Comparison of ENCODE assay signal across 8 cellular contexts in genomic region chr7:99392659-99393362, GRCh38. TPM values are rescaled to one million over a fixed set of nuclear protein-coding genes. Genes with fewer than 3 reads are reported as not detected.
DNase-seq lines count a peak whose midpoint lies in the region; ATAC-seq, FAIRE-seq and TF ChIP-seq lines count a peak whose summit lies in the region.

No MANE protein-coding gene starts in this region.

- intact Hi-C loops in heart right ventricle (cut with DNase I), result loop anchor here in 1 of 10 donors (1.0 kb wide), 1 partner anchor 40 kb away; no protein-coding TSS in a partner anchor
- intact Hi-C loops in prostate gland (cut with DNase I), result loop anchor here (10.0 kb wide), 1 partner anchor 68 kb away; the partner anchor contains the start of gene ARPC1A
- intact Hi-C loops in aorta (cut with DNase I), result no loop called here

- no peak for FAIRE-seq in D721Med (lab: Jason Lieb, UNC)

- no peaks in the 10 kb centered on the region for H3K27me3 ChIP-seq in RWPE2 (ENCODE audit: insufficient read depth, poor library complexity, severe bottlenecking)
- H3K27me3 ChIP-seq in heart right ventricle, result no peaks in the 10 kb centered on the region
- H3K27me3 ChIP-seq in prostate gland (replicated peaks; ENCODE audit: insufficient read depth), result no peaks in the 10 kb centered on the region
- H3K27me3 ChIP-seq in aorta (ENCODE audit: control insufficient read depth in 1 of 2, insufficient read depth in 2 of 2, low read length in 1 of 2), result no peaks in the 10 kb centered on the region

- peaks cover 52% of the 10 kb centered on the region for H3K36me3 Mint-ChIP-seq in activated naive CD4-positive, alpha-beta T cell treated with anti-CD3 and anti-CD28 coated beads, Interleukin-2, amount 10 ng/mL, durations not matched to agents 7 days and 5 days

- WGBS in heart right ventricle, 2 donors, result 2 to 4% methylated on average over 68 of the region's 68 CpGs
- WGBS in prostate gland, result 2% methylated on average over 68 of the region's 68 CpGs
- WGBS in aorta, 2 donors, result 2% methylated on average over 65 to 68 of the region's 68 CpGs

- H3K9me3 ChIP-seq in RWPE2 (ENCODE audit: severe bottlenecking) (no peaks in the 10 kb centered on the region), heart right ventricle (no peaks in the 10 kb centered on the region), prostate gland (no peaks in the 10 kb centered on the region), aorta (ENCODE audit: control insufficient read depth, low read length) (no peaks in the 10 kb centered on the region)

- peak overlapping the region; percentile 43 for H3K4me3 Mint-ChIP-seq in activated naive CD4-positive, alpha-beta T cell treated with anti-CD3 and anti-CD28 coated beads, Interleukin-2, amount 10 ng/mL, durations not matched to agents 7 days and 5 days

- H3K36me3 ChIP-seq in RWPE2 (ENCODE audit: low read depth) (peaks cover 84% of the 10 kb centered on the region), heart right ventricle (peaks cover 0 to 99% (median 36%) of the 10 kb centered on the region in 9 donors), prostate gland (peaks cover 5 to 13% of the 10 kb centered on the region in 2 donors), aorta (ENCODE audit: control insufficient read depth in 1 of 2, insufficient read depth in 2 of 2, low read length in 1 of 2) (peaks cover 0 to 7% of the 10 kb centered on the region in 2 donors)

- H3K27me3 Mint-ChIP-seq in activated naive CD4-positive, alpha-beta T cell treated with anti-CD3 and anti-CD28 coated beads, Interleukin-2, amount 10 ng/mL, durations not matched to agents 7 days and 5 days, result no peaks in the 10 kb centered on the region

- CTCF ChIA-PET in activated naive CD4-positive, alpha-beta T cell treated with anti-CD3 and anti-CD28 coated beads, Interleukin-2, amount 10 ng/mL, durations not matched to agents 7 days and 5 days (lab: Charles Lee), result interaction anchor here (1.5 to 2.3 kb wide), 2 partner anchors 14 to 28 kb away, joined by 4 to 8 read pairs; no protein-coding TSS in a partner anchor

- H3K4me1 ChIP-seq in RWPE2 (ENCODE audit: insufficient read depth, poor library complexity, severe bottlenecking) (no peaks in the 10 kb centered on the region), heart right ventricle (peaks cover 3 to 24% (median 21%) of the 10 kb centered on the region in 9 donors), prostate gland (replicated peaks) (peaks cover 5% of the 10 kb centered on the region), aorta (ENCODE audit: control insufficient read depth in 1 of 2, insufficient read depth in 2 of 2, low read length in 2 of 2) (no peaks in the 10 kb centered on the region)

- peak; percentile 42 for TF ChIP-seq POLR2A in prostate gland (IDR thresholded peaks at IDR 0.05)

- ATAC-seq in HG03103 (IDR thresholded peaks at IDR 0.05; ENCODE audit: low read depth, unreplicated experiment), result peak; percentile 60
- peak; percentile 66 for ATAC-seq in RWPE2 (ENCODE audit: low read depth)
- ATAC-seq in heart right ventricle, result peak; percentile 77 to 90 (median 86)
- ATAC-seq in aorta (ENCODE audit: low FRiP score), result peak; percentile 86

- H3K27ac Mint-ChIP-seq in activated naive CD4-positive, alpha-beta T cell treated with anti-CD3 and anti-CD28 coated beads, Interleukin-2, amount 10 ng/mL, durations not matched to agents 7 days and 5 days, result peak overlapping the region; percentile 82

- H3K4me3 ChIP-seq in RWPE2 (ENCODE audit: severe bottlenecking) (peak overlapping the region; percentile 28), heart right ventricle (peak overlapping the region; percentile 20 to 85 (median 60)), prostate gland (peak overlapping the region; percentile 42 to 47), aorta (ENCODE audit: low read length in 2 of 2) (peak overlapping the region; percentile 21 to 24)

- H3K27ac ChIP-seq in RWPE2 (ENCODE audit: poor library complexity, severe bottlenecking), result peak overlapping the region; percentile 13
- peak overlapping the region; percentile 13 to 77 (median 73) for H3K27ac ChIP-seq in heart right ventricle
- H3K27ac ChIP-seq in prostate gland, result peak overlapping the region; percentile 66 to 68
- H3K27ac ChIP-seq in aorta (ENCODE audit: low read depth in 1 of 2, low read length in 2 of 2), result no peak overlapping the region

- H3K9me3 Mint-ChIP-seq in activated naive CD4-positive, alpha-beta T cell treated with anti-CD3 and anti-CD28 coated beads, Interleukin-2, amount 10 ng/mL, durations not matched to agents 7 days and 5 days, result no peaks in the 10 kb centered on the region

- DNase-seq in D721Med (ENCODE audit: insufficient read length, low spot score) (peak; percentile 85), RWPE2 (ENCODE audit: low spot score) (no peak), heart right ventricle (peak; percentile 80), prostate gland (ENCODE audit: low spot score) (peak; percentile 69), aorta (peak; percentile 86 to 93), mesenteric fat pad (ENCODE audit: low spot score) (no peak)
- peak; percentile 90 for DNase-seq in activated naive CD4-positive, alpha-beta T cell treated with anti-CD3 and anti-CD28 coated beads, Interleukin-2, amount 10 ng/mL, durations not matched to agents 7 days and 5 days

- TF ChIP-seq CTCF in D721Med (IDR thresholded peaks at IDR 0.05; ENCODE audit: insufficient read depth, missing control alignments), result no peak
- TF ChIP-seq CTCF in RWPE2 (IDR thresholded peaks at IDR 0.05; ENCODE audit: poor library complexity, severe bottlenecking), result no peak
- TF ChIP-seq CTCF in heart right ventricle (IDR thresholded peaks at IDR 0.05), result peak in 4 of 9 donors; percentile 8 to 28 (median 16)
- TF ChIP-seq CTCF in prostate gland (IDR thresholded peaks at IDR 0.05), result no peak

- H3K4me1 Mint-ChIP-seq in activated naive CD4-positive, alpha-beta T cell treated with anti-CD3 and anti-CD28 coated beads, Interleukin-2, amount 10 ng/mL, durations not matched to agents 7 days and 5 days, result peaks cover 27% of the 10 kb centered on the region

RNA-seq across cellular contexts. Expression of gene PDAP1, which starts 15.6 kb away (rescaled TPM):
- total RNA-seq in heart right ventricle (100 to 1,000 TPM in 3 of 10 donors, 10 to 100 TPM in 7; 89.7 to 130 (median 97.6) TPM), prostate gland (100 to 1,000 TPM in 1 of 2 donors, 10 to 100 TPM in 1; 98.6 to 103 TPM), aorta (10 to 100 TPM; 74.8 to 94.9 TPM), mesenteric fat pad (88.8 TPM)
- polyA plus RNA-seq in heart right ventricle (100 to 1,000 TPM in 1 of 2 donors, 10 to 100 TPM in 1; 71.4 to 312 TPM), aorta (100 to 1,000 TPM; 174 to 223 TPM)

RNA-seq across cellular contexts. Expression of gene BUD31, which starts 16.0 kb away (rescaled TPM):
- total RNA-seq in heart right ventricle, result 10 to 100 TPM; 28.3 to 59.7 (median 40.9) TPM
- polyA plus RNA-seq in heart right ventricle, result 100 to 1,000 TPM in 1 of 2 donors, 10 to 100 TPM in 1; 81.7 to 116 TPM
- 10 to 100 TPM; 73.8 to 78.3 TPM for total RNA-seq in prostate gland
- total RNA-seq in aorta, result 10 to 100 TPM; 53.5 to 57.0 TPM
- polyA plus RNA-seq in aorta, result 100 to 1,000 TPM in 1 of 2 donors, 10 to 100 TPM in 1; 89.1 to 135 TPM
- total RNA-seq in mesenteric fat pad, result 68.2 TPM

RNA-seq across cellular contexts. Expression of gene ARPC1B, which starts 18.3 kb away (rescaled TPM):
- total RNA-seq in heart right ventricle, result 10 to 100 TPM; 16.2 to 92.0 (median 19.0) TPM
- 100 to 1,000 TPM in 1 of 2 donors, 10 to 100 TPM in 1; 35.4 to 161 TPM for polyA plus RNA-seq in heart right ventricle
- 10 to 100 TPM; 85.4 to 86.5 TPM for total RNA-seq in prostate gland
- total RNA-seq in aorta, result 100 to 1,000 TPM; 134 to 172 TPM
- 100 to 1,000 TPM; 153 to 262 TPM for polyA plus RNA-seq in aorta
- 159 TPM for total RNA-seq in mesenteric fat pad

RNA-seq across cellular contexts. Expression of gene PTCD1, which starts 45.8 kb away (rescaled TPM):
- 1 to 10 TPM; 2.7 to 4.8 (median 3.1) TPM for total RNA-seq in heart right ventricle
- 1 to 10 TPM; 2.4 to 3.2 TPM for polyA plus RNA-seq in heart right ventricle
- 10 to 100 TPM in 1 of 2 donors, 1 to 10 TPM in 1; 9.1 to 11.8 TPM for total RNA-seq in prostate gland
- total RNA-seq in aorta, result 1 to 10 TPM; 5.4 to 6.0 TPM
- polyA plus RNA-seq in aorta, result 1 to 10 TPM in 1 of 2 donors, under 1 TPM in 1; 0.63 to 5.5 TPM
- 11.7 TPM for total RNA-seq in mesenteric fat pad

RNA-seq across cellular contexts. Expression of gene CPSF4, which starts 45.9 kb away (rescaled TPM):
- total RNA-seq in heart right ventricle, result 10 to 100 TPM; 12.6 to 21.7 (median 15.7) TPM
- polyA plus RNA-seq in heart right ventricle, result 10 to 100 TPM; 19.7 to 20.7 TPM
- 10 to 100 TPM; 40.4 to 97.4 TPM for total RNA-seq in prostate gland
- total RNA-seq in aorta, result 10 to 100 TPM; 30.4 to 33.6 TPM
- 10 to 100 TPM; 24.2 to 48.9 TPM for polyA plus RNA-seq in aorta
- 54.7 TPM for total RNA-seq in mesenteric fat pad

Comparison
In these comparisons a context has a peak if more than half of its experiments do, and no peak if none do; other contexts are left out.
1. DNase-seq: peak in D721Med (single experiment), activated naive CD4-positive, alpha-beta T cell treated with anti-CD3 and anti-CD28 coated beads, Interleukin-2, amount 10 ng/mL, durations not matched to agents 7 days and 5 days (single experiment), heart right ventricle (2 of 2), prostate gland (single experiment) and aorta (2 of 2); none in RWPE2 (single experiment) and mesenteric fat pad (single experiment).
2. H3K27ac ChIP-seq: peak in RWPE2 (single experiment), heart right ventricle (10 of 10) and prostate gland (2 of 2); none in aorta (0 of 2).
3. Peak in every context shown above with its lines, with median percentiles within 50 percentile points of each other: ATAC-seq and H3K4me3 ChIP-seq.